Comparison of ENCODE assay signal across 19 cellular contexts in genomic region chr6:4816904-4817303, GRCh38. TPM values are rescaled to one million over a fixed set of nuclear protein-coding genes. Genes with fewer than 3 reads are reported as not detected.
DNase-seq lines count a peak whose midpoint lies in the region; ATAC-seq, FAIRE-seq and TF ChIP-seq lines count a peak whose summit lies in the region.
"Had no signal": no experiment of that assay in that cellular context is flagged by ENCODE, and none has a peak within 500 bp of the region (broad histone marks: within the 10 kb centered on the region; RNA-seq: fewer than 3 reads in every experiment).

No MANE protein-coding gene starts in this region.

- no peak overlapping the region for H3K18ac ChIP-seq in H1 (ENCODE audit: extremely low read depth, low read length)

- H3K9me3 ChIP-seq in HepG2 (ENCODE audit: low read length) = no peaks in the 10 kb centered on the region
- H3K9me3 ChIP-seq in right lobe of liver = no peaks in the 10 kb centered on the region
- no peaks in the 10 kb centered on the region for H3K9me3 ChIP-seq in H1 (ENCODE audit: insufficient read depth in 2 of 2, low read depth in 1 of 2, low read length in 1 of 2)
- H3K9me3 ChIP-seq in smooth muscle cell (replicated peaks; ENCODE audit: low read depth) = no peaks in the 10 kb centered on the region
- H3K9me3 ChIP-seq in heart left ventricle = no peaks in the 10 kb centered on the region

- intact Hi-C loops in HepG2 (cut with micrococcal nuclease; ENCODE audit: unreplicated experiment) = no loop called here
- intact Hi-C loops in right lobe of liver (cut with DNase I) = no loop called here
- intact Hi-C loops in heart left ventricle (cut with DNase I) = no loop called here

- H2BK15ac ChIP-seq in H1 (ENCODE audit: low read length) = no peak overlapping the region

- H2AFZ ChIP-seq in HepG2 (ENCODE audit: low read length) = no peak overlapping the region
- no peak overlapping the region for H2AFZ ChIP-seq in H1 (ENCODE audit: low read length)
- no peak overlapping the region for H2AFZ ChIP-seq in smooth muscle cell (ENCODE audit: low read depth)

- H2AK5ac ChIP-seq in H1 (ENCODE audit: low read depth, low read length) = no peak overlapping the region

- H3K56ac ChIP-seq in H1 (replicated peaks; ENCODE audit: insufficient read length, low read depth, low read length) = no peak overlapping the region

- peaks cover 75% of the 10 kb centered on the region for H3K79me2 ChIP-seq in HepG2 (ENCODE audit: insufficient read depth, low read length)
- H3K79me2 ChIP-seq in H1 (ENCODE audit: control insufficient read depth in 1 of 2, insufficient read depth in 2 of 2, low read length in 2 of 2) = peaks cover 35 to 100% of the 10 kb centered on the region in 2 experiments
- peaks cover 100% of the 10 kb centered on the region for H3K79me2 ChIP-seq in smooth muscle cell (ENCODE audit: low read depth)

- no peak for DNase-seq in HepG2 (ENCODE audit: low spot score)
- DNase-seq in right lobe of liver = no peak
- no peak for DNase-seq in H1 (ENCODE audit: low read depth in 1 of 2, low spot score in 2 of 2)
- no peak for DNase-seq in smooth muscle cell (lab: John Stamatoyannopoulos, UW; ENCODE audit: unreplicated experiment)
- no peak for DNase-seq in activated T-cell treated with anti-CD3 and anti-CD28 coated beads for 4 hours
- DNase-seq in D721Med (ENCODE audit: insufficient read length, low spot score) = no peak
- DNase-seq in heart left ventricle = no peak
- DNase-seq: 8988T; C1 segment of cervical spinal cord; Calu3; CD4-positive, alpha-beta memory T cell; COR-L47; DMS153; DND-41; GOT3; H7 had no signal

- no peak overlapping the region for H2BK120ac ChIP-seq in H1 (replicated peaks; ENCODE audit: low read depth, low read length)

- H3K27ac ChIP-seq in HepG2 (ENCODE audit: extremely low read length, insufficient read depth, low read length) (no peak overlapping the region), right lobe of liver (no peak overlapping the region), H1 (ENCODE audit: low read depth, low read length) (no peak overlapping the region), smooth muscle cell (ENCODE audit: low read depth) (peak overlapping the region; percentile 3), heart left ventricle (no peak overlapping the region)

- peaks cover 12% of the 10 kb centered on the region for H3K79me1 ChIP-seq in H1 (ENCODE audit: low read depth, low read length)

- H3K4me2 ChIP-seq in HepG2 (ENCODE audit: low read depth, low read length) (no peak overlapping the region), H1 (ENCODE audit: insufficient read depth in 1 of 2, low read depth in 2 of 2, low read length in 2 of 2) (no peak overlapping the region), smooth muscle cell (no peak overlapping the region)

- no peak overlapping the region for H3K4ac ChIP-seq in H1 (replicated peaks; ENCODE audit: insufficient read length, low read depth, low read length)

- peaks cover 14% of the 10 kb centered on the region for H3K4me1 ChIP-seq in HepG2 (ENCODE audit: insufficient read depth, low read length)
- no peaks in the 10 kb centered on the region for H3K4me1 ChIP-seq in right lobe of liver
- peaks cover 0 to 5% (median 4%) of the 10 kb centered on the region in 4 experiments; a peak in 4 of 7 replicates for H3K4me1 ChIP-seq in H1 (replicated peaks in 1 of 4; ENCODE audit: control insufficient read depth in 3 of 4, insufficient read depth in 4 of 4, low read length in 3 of 4)
- H3K4me1 ChIP-seq in smooth muscle cell (ENCODE audit: low read depth) = no peaks in the 10 kb centered on the region
- H3K4me1 ChIP-seq in heart left ventricle = peaks cover 0 to 13% (median 7%) of the 10 kb centered on the region in 12 donors

- H3K27me3 ChIP-seq in HepG2 (ENCODE audit: control insufficient read depth in 1 of 2, insufficient read depth in 2 of 2, low read length in 2 of 2) = no peaks in the 10 kb centered on the region
- H3K27me3 ChIP-seq in right lobe of liver = no peaks in the 10 kb centered on the region
- H3K27me3 ChIP-seq in H1 (replicated peaks in 1 of 4; ENCODE audit: control insufficient read depth in 3 of 4, extremely low read depth in 1 of 4, insufficient read depth in 3 of 4, low read length in 3 of 4) = no peaks in the 10 kb centered on the region
- H3K27me3 ChIP-seq in smooth muscle cell (ENCODE audit: low read depth) = no peaks in the 10 kb centered on the region
- H3K27me3 ChIP-seq in heart left ventricle = no peaks in the 10 kb centered on the region

- ATAC-seq in HepG2 (no peak; the same call in 2 of the 3 replicates), right lobe of liver (no peak), heart left ventricle (no peak)

- H3K36me3 ChIP-seq in HepG2 (replicated peaks in 1 of 2; ENCODE audit: control insufficient read depth in 1 of 2, insufficient read depth in 2 of 2, low read length in 2 of 2) (no peaks in the 10 kb centered on the region), right lobe of liver (no peaks in the 10 kb centered on the region), H1 (ENCODE audit: control insufficient read depth in 2 of 4, insufficient read depth in 4 of 4, low read length in 3 of 4) (no peaks in the 10 kb centered on the region), smooth muscle cell (ENCODE audit: low read depth) (no peaks in the 10 kb centered on the region), heart left ventricle (no peaks in the 10 kb centered on the region)

- TF ChIP-seq EP300 in HepG2 (IDR thresholded peaks at IDR 0.05; ENCODE audit: low read depth in 2 of 2, low read length in 2 of 2) (no peak), HepG2 (CRISPR knock-in tag; IDR thresholded peaks at IDR 0.05; ENCODE audit: borderline replicate concordance) (no peak), Ishikawa (IDR thresholded peaks at IDR 0.05; ENCODE audit: borderline replicate concordance) (no peak), H1 (IDR thresholded peaks at IDR 0.05; ENCODE audit: borderline replicate concordance in 1 of 2, low read depth in 2 of 2, low read length in 2 of 2) (no peak)

- H3K4me3 ChIP-seq in HepG2 (replicated peaks in 1 of 3; ENCODE audit: insufficient read depth in 1 of 3, low read depth in 2 of 3, low read length in 3 of 3) = no peak overlapping the region
- H3K4me3 ChIP-seq in right lobe of liver = no peak overlapping the region
- H3K4me3 ChIP-seq in H1 (ENCODE audit: extremely low read depth in 1 of 4, insufficient read depth in 2 of 4, low read depth in 3 of 4, low read length in 4 of 4) = no peak overlapping the region
- no peak overlapping the region for H3K4me3 ChIP-seq in smooth muscle cell
- H3K4me3 ChIP-seq in heart left ventricle = no peak overlapping the region

- TF ChIP-seq RAD21 in HepG2 (CRISPR knock-in tag; IDR thresholded peaks at IDR 0.05) (no peak), Ishikawa (IDR thresholded peaks at IDR 0.05; ENCODE audit: low read depth) (no peak), H1 (IDR thresholded peaks at IDR 0.05 in 1 of 2, conservative IDR thresholded peaks at IDR 0.05 in 1 of 2; ENCODE audit: low read depth in 2 of 2, low read length in 2 of 2) (no peak)

- no peak overlapping the region for H4K8ac ChIP-seq in H1 (ENCODE audit: extremely low read depth, insufficient read depth, low read length)

- no peak overlapping the region for H3K23ac ChIP-seq in H1 (ENCODE audit: insufficient read length)

- no peak overlapping the region for H2BK20ac ChIP-seq in H1 (ENCODE audit: low read length)

- in situ Hi-C loops in HepG2 (cut with HindIII; ENCODE audit: extremely low pct_ligation_motif_present, low pct_unique_long_range_greater_than_20kb) = no loop called here

- no peaks in the 10 kb centered on the region for H3K23me2 ChIP-seq in H1 (ENCODE audit: low read depth, low read length)

- H3K9ac ChIP-seq in HepG2 (ENCODE audit: insufficient read depth, low read depth, low read length) (no peak overlapping the region), H1 (replicated peaks in 1 of 4; ENCODE audit: extremely low read depth in 1 of 4, low read depth in 3 of 4, low read length in 3 of 4) (no peak overlapping the region), smooth muscle cell (ENCODE audit: low read depth) (no peak overlapping the region)

- POLR2A ChIA-PET in HepG2 (lab: Yijun Ruan, JAX) (no interaction called here), H1 (lab: Charles Lee; ENCODE audit: partially characterized antibody) (no interaction called here)

- H4K20me1 ChIP-seq in HepG2 (ENCODE audit: insufficient read depth, low read length) (peaks cover 5% of the 10 kb centered on the region; the same call in 1 of the 2 replicates), H1 (replicated peaks in 1 of 2; ENCODE audit: control insufficient read depth in 1 of 2, insufficient read depth in 2 of 2, low read length in 2 of 2) (peaks cover 36% of the 10 kb centered on the region in 2 experiments), smooth muscle cell (ENCODE audit: low read depth) (peaks cover 98% of the 10 kb centered on the region)

- no peak overlapping the region for H4K91ac ChIP-seq in H1 (replicated peaks; ENCODE audit: insufficient read length, low read length)

- no peak overlapping the region for H4K5ac ChIP-seq in H1 (ENCODE audit: insufficient read length, low read depth, low read length)

- FAIRE-seq in HepG2 (lab: Jason Lieb, UNC) = no peak
- FAIRE-seq in H1 (lab: Jason Lieb, UNC) = no peak
- FAIRE-seq in D721Med (lab: Jason Lieb, UNC) = no peak
- FAIRE-seq: G401.6, GM12892 had no signal

- 95% methylated on average over 2 of the region's 2 CpGs for WGBS in HepG2 (ENCODE audit: low lambda C conversion rate)
- WGBS in right lobe of liver (ENCODE audit: insufficient coverage, low coverage, low lambda C conversion rate, missing lambda C conversion rate) = 100% methylated on average over 2 of the region's 2 CpGs
- WGBS in H1 (ENCODE audit: extremely low coverage in 1 of 2, insufficient coverage in 1 of 2, insufficient read length in 1 of 2, insufficient replicate concordance in 2 of 2, low coverage in 1 of 2, low lambda C conversion rate in 2 of 2, missing lambda C conversion rate in 1 of 2), 2 experiments = 91% methylated on average over 2 of the region's 2 CpGs; no CpG with 5 or more reads in 1 of the 2 experiments
- 96% methylated on average over 2 of the region's 2 CpGs for WGBS in smooth muscle cell (ENCODE audit: low lambda C conversion rate)
- 96 to 99% (median 96%) methylated on average over 2 of the region's 2 CpGs for WGBS in heart left ventricle, 4 donors

- peaks cover 4% of the 10 kb centered on the region for H3F3A ChIP-seq in smooth muscle cell (ENCODE audit: low read depth)

- no peak overlapping the region for H3K14ac ChIP-seq in H1 (ENCODE audit: insufficient read length)

- CTCF ChIA-PET in HepG2 (lab: Yijun Ruan, JAX; ENCODE audit: low intra/inter-chr PET ratio, low total read pairs) (no interaction called here), H1 (lab: Charles Lee; ENCODE audit: partially characterized antibody) (interaction anchor here (0.7 to 1.4 kb wide), 6 partner anchors 9 to 141 kb away, joined by 3 to 7 read pairs (median 4); no protein-coding TSS in a partner anchor)

- no peak overlapping the region for H2BK12ac ChIP-seq in H1 (ENCODE audit: low read depth, low read length)

- no TSS peak for BruUV-seq in HepG2 (replicated peaks; lab: Mats Ljungman, UMichigan)

- TF ChIP-seq CTCF in HepG2 (CRISPR knock-in tag; IDR thresholded peaks at IDR 0.05) = no peak
- no peak for TF ChIP-seq CTCF in right lobe of liver (IDR thresholded peaks at IDR 0.05)
- no peak for TF ChIP-seq CTCF in H1 (IDR thresholded peaks at IDR 0.05; ENCODE audit: control extremely low read depth in 1 of 3, insufficient read depth in 1 of 3, low read depth in 1 of 3, low read length in 3 of 3)
- no peak for TF ChIP-seq CTCF in smooth muscle cell (IDR thresholded peaks at IDR 0.05; ENCODE audit: borderline replicate concordance, insufficient read depth, poor library complexity, severe bottlenecking)
- no peak for TF ChIP-seq CTCF in D721Med (IDR thresholded peaks at IDR 0.05; ENCODE audit: insufficient read depth, missing control alignments)
- no peak for TF ChIP-seq CTCF in heart left ventricle (IDR thresholded peaks at IDR 0.05)

- H2BK5ac ChIP-seq in H1 (ENCODE audit: low read depth, low read length) = no peak overlapping the region

- TF ChIP-seq POLR2A in HepG2 (IDR thresholded peaks at IDR 0.05; ENCODE audit: insufficient read depth in 1 of 2, low read depth in 2 of 2, low read length in 2 of 2) = no peak
- no peak for TF ChIP-seq POLR2A in right lobe of liver (IDR thresholded peaks at IDR 0.05)
- TF ChIP-seq POLR2A in H1 (IDR thresholded peaks at IDR 0.05; ENCODE audit: control extremely low read depth in 1 of 2, low read depth in 2 of 2, low read length in 2 of 2) = no peak
- TF ChIP-seq POLR2A in heart left ventricle (IDR thresholded peaks at IDR 0.05) = no peak

RNA-seq across cellular contexts. Expression of gene CDYL, which starts 40.7 kb away (rescaled TPM):
- total RNA-seq in HepG2 (2016; rRNA removed; fragmentation: Illumina TruSeq; extraction: Trizol) = 52.8 and 105 TPM in 2 replicates
- 1,210 and 1,368 TPM in 2 replicates for total RNA-seq in HepG2 (2016; cell fraction: cytosol; rRNA removed; fragmentation: Illumina TruSeq; extraction: Trizol; ENCODE audit: low read depth)
- 56.4 and 106 TPM in 2 replicates for total RNA-seq in HepG2 (2016; cell fraction: insoluble cytoplasmic fraction; rRNA removed; fragmentation: Illumina TruSeq; extraction: Trizol)
- 414 and 455 TPM in 2 replicates for total RNA-seq in HepG2 (2016; cell fraction: membrane; rRNA removed; fragmentation: Illumina TruSeq; extraction: Trizol)
- 38.9 and 41.7 TPM in 2 replicates for total RNA-seq in HepG2 (2016; cell fraction: nucleus; rRNA removed; fragmentation: Illumina TruSeq; extraction: Trizol)
- polyA plus RNA-seq in HepG2 (2011; rRNA removed) = 22.8 and 23.6 TPM in 2 replicates
- polyA plus RNA-seq in HepG2 (2011; cell fraction: cytosol; rRNA removed) = 14.1 and 17.2 TPM in 2 replicates
- 16.4 and 18.2 TPM in 2 replicates for polyA plus RNA-seq in HepG2 (2011; cell fraction: nucleus; rRNA removed)
- polyA plus RNA-seq in HepG2 (2012) = 14.2 and 14.9 TPM in 2 replicates
- 3.8 and 5.1 TPM in 2 replicates for polyA plus RNA-seq in HepG2 (2016; cell fraction: cytosol; fragmentation: Illumina TruSeq; extraction: Trizol; ENCODE audit: low read depth)
- polyA plus RNA-seq in HepG2 (2016; cell fraction: insoluble cytoplasmic fraction; fragmentation: Illumina TruSeq; extraction: Trizol; ENCODE audit: low read depth) = 16.2 and 19.7 TPM in 2 replicates
- polyA plus RNA-seq in HepG2 (2016; cell fraction: membrane; fragmentation: Illumina TruSeq; extraction: Trizol; ENCODE audit: low read depth) = 9.3 and 9.9 TPM in 2 replicates
- polyA plus RNA-seq in HepG2 (2016; cell fraction: nucleus; fragmentation: Illumina TruSeq; extraction: Trizol; ENCODE audit: insufficient read depth, low read depth) = 16.1 and 21.7 TPM in 2 replicates
- polyA minus RNA-seq in HepG2 (2011; rRNA and poly(A)+ RNA removed; ENCODE audit: low replicate concordance) = 28.9 and 29.6 TPM in 2 replicates
- 59.2 and 78.5 TPM in 2 replicates for polyA minus RNA-seq in HepG2 (2011; cell fraction: cytosol; rRNA and poly(A)+ RNA removed)
- polyA minus RNA-seq in HepG2 (2011; cell fraction: nucleus; rRNA and poly(A)+ RNA removed) = 26.9 and 40.7 TPM in 2 replicates
- 10 to 100 TPM in 5 of 6 experiments, 1 to 10 TPM in 1; 5.0 to 16.1 (median 13.1) TPM for total RNA-seq in right lobe of liver
- 113 and 119 TPM in 2 replicates for total RNA-seq in H1 (2021; fragmentation: NEBNext Ultra II Directional; extraction: Animal tissue kit (Norgen Biotek cat#: 25700))
- 53.7 and 56.4 TPM in 2 replicates for polyA plus RNA-seq in H1 (2011; rRNA removed)
- 147 TPM for polyA plus RNA-seq in H1 (2011; cell fraction: cytosol; rRNA removed)
- 71.5 TPM for polyA plus RNA-seq in H1 (2011; cell fraction: nucleus; rRNA removed)
- polyA plus RNA-seq in H1 (2012, experiment 1 of 2) = 86.0 to 106 TPM (median 98.0 TPM) in 4 replicates
- polyA plus RNA-seq in H1 (2012, experiment 2 of 2) = 14.0 TPM
- polyA plus RNA-seq in H1 (2013, experiment 1 of 2) = 92.0 TPM
- polyA plus RNA-seq in H1 (2013, experiment 2 of 2) = 90.7 TPM
- 90.6 and 115 TPM in 2 replicates for polyA minus RNA-seq in H1 (2011; rRNA and poly(A)+ RNA removed)
- polyA minus RNA-seq in H1 (2011; cell fraction: cytosol; rRNA and poly(A)+ RNA removed) = 79.0 TPM
- 156 TPM for polyA minus RNA-seq in H1 (2011; cell fraction: nucleus; rRNA and poly(A)+ RNA removed)
- total RNA-seq in smooth muscle cell = 34.5 and 49.9 TPM in 2 replicates
- 28.7 and 37.2 TPM in 2 replicates for polyA plus RNA-seq in smooth muscle cell
- 10 to 100 TPM; 14.6 to 45.2 (median 31.4) TPM for total RNA-seq in heart left ventricle
- 10 to 100 TPM in 1 of 2 donors, 1 to 10 TPM in 1; 4.3 to 19.5 TPM for polyA plus RNA-seq in heart left ventricle

Comparison
In these comparisons a context has a peak if more than half of its experiments do, and no peak if none do; other contexts are left out.
1. Of the 41 proteins assayed by ChIP-seq in both HepG2 and H1: peak only in HepG2: none; only in H1: none; in both: CEBPB; in neither: 40.